ENCODE assay signal across 11 cellular contexts in the genomic region with DNA sequence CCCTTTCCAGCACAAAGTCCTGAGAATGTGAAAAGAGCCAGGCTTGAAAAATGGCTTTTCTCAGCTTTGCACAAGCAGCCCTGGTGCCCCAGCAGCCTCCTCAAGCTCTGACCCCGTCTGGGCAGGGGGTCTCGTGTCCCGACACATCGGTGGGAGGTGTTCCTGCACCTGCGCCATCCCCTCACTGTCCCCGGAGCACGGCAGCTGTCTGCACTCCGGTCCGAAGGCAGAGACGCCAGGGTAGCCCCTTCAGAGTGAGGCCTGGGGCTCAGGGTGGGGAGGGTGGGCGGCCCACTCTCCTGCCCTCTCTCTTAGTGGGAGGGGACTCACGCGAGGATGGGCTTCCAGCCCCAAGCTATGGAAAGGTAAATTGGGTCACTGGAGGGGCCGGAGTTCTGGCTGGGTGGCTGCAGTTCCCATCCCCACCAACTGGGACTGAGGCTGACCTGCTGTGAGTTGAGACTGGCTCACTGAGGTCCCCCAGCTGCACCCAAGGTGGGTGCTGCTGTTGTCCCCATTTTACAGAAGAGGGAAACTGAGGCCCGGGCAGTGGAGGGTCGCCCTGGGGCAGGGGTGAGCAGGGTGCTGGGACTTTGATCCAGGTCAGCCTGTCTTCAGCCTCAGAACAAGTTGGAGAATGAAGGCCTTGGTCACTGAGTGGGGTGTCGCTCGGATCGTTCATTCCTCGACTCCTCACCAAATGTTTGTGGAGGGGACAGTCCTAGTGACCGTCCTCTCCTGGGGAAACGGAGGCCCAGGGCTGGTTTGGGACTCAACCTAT. TPM values are rescaled to one million over a fixed set of nuclear protein-coding genes. Genes with fewer than 3 reads are reported as not detected.
DNase-seq lines count a peak whose midpoint lies in the region; ATAC-seq, FAIRE-seq and TF ChIP-seq lines count a peak whose summit lies in the region.
"Had no signal": no experiment of that assay in that cellular context is flagged by ENCODE, and none has a peak within 500 bp of the region (broad histone marks: within the 10 kb centered on the region; RNA-seq: fewer than 3 reads in every experiment).

No MANE protein-coding gene starts in this region.

- no peak for TF ChIP-seq CTCF in WTC11 (IDR thresholded peaks at IDR 0.05)
- no peak for TF ChIP-seq CTCF in right lobe of liver (IDR thresholded peaks at IDR 0.05)
- no peak for TF ChIP-seq CTCF in suprapubic skin (IDR thresholded peaks at IDR 0.05)
- no peak for TF ChIP-seq CTCF in thyroid gland (IDR thresholded peaks at IDR 0.05)

- H3K27me3 Mint-ChIP-seq in T-helper 2 cell treated with Interferon-gamma antibody and Interleukin-4, amounts not matched to agents 5 μg/mL and 100 μg/mL, for 36 hours (ENCODE audit: low read depth), result peaks cover 29% of the 10 kb centered on the region
- H3K27me3 Mint-ChIP-seq in WTC11 (ENCODE audit: low read depth), result peaks cover 29% of the 10 kb centered on the region

- peak overlapping the region in 2 of 3 donors; percentile 11 to 39 for H3K4me3 ChIP-seq in right lobe of liver
- H3K4me3 ChIP-seq in suprapubic skin, result peak overlapping the region; percentile 47
- no peak overlapping the region for H3K4me3 ChIP-seq in thyroid gland (replicated peaks in 1 of 3)

- H3K27me3 ChIP-seq in right lobe of liver, result peaks cover 0 to 8% of the 10 kb centered on the region in 2 donors
- H3K27me3 ChIP-seq in suprapubic skin, result peaks cover 58% of the 10 kb centered on the region
- peaks cover 9% of the 10 kb centered on the region for H3K27me3 ChIP-seq in thyroid gland

- H3K9me3 Mint-ChIP-seq in T-helper 2 cell treated with Interferon-gamma antibody and Interleukin-4, amounts not matched to agents 5 μg/mL and 100 μg/mL, for 36 hours, result no peaks in the 10 kb centered on the region
- no peaks in the 10 kb centered on the region for H3K9me3 Mint-ChIP-seq in WTC11

- H3K4me1 ChIP-seq in right lobe of liver, result peaks cover 0 to 24% (median 9%) of the 10 kb centered on the region in 4 donors
- peaks cover 35% of the 10 kb centered on the region for H3K4me1 ChIP-seq in suprapubic skin
- H3K4me1 ChIP-seq in thyroid gland, result peaks cover 14 to 35% of the 10 kb centered on the region in 2 donors

- TF ChIP-seq EP300 in suprapubic skin (IDR thresholded peaks at IDR 0.05), result no peak

- ATAC-seq in WTC11, result no peak
- ATAC-seq in right lobe of liver, result no peak

- no peak for FAIRE-seq in RCC 7860 (lab: Jason Lieb, UNC)

- 51% methylated on average over 9 of the region's 22 CpGs for WGBS in right lobe of liver (ENCODE audit: insufficient coverage, low coverage, low lambda C conversion rate, missing lambda C conversion rate)
- 47% methylated on average over 6 of the region's 22 CpGs for WGBS in suprapubic skin
- WGBS in thyroid gland, 2 donors, result 0 to 48% methylated on average over 2 to 17 of the region's 22 CpGs

- H3K27ac ChIP-seq in right lobe of liver, result peak overlapping the region in 2 of 3 donors; percentile 37 to 46
- no peak overlapping the region for H3K27ac ChIP-seq in suprapubic skin
- no peak overlapping the region for H3K27ac ChIP-seq in thyroid gland

- intact Hi-C loops in right lobe of liver (cut with DNase I), result no loop called here
- intact Hi-C loops in thyroid gland (cut with DNase I), result no loop called here

- H3K4me1 Mint-ChIP-seq in T-helper 2 cell treated with Interferon-gamma antibody and Interleukin-4, amounts not matched to agents 5 μg/mL and 100 μg/mL, for 36 hours (ENCODE audit: low read depth), result peaks cover 12% of the 10 kb centered on the region
- H3K4me1 Mint-ChIP-seq in WTC11, result peaks cover 17% of the 10 kb centered on the region

- no peaks in the 10 kb centered on the region for H3K9me3 ChIP-seq in right lobe of liver
- no peaks in the 10 kb centered on the region for H3K9me3 ChIP-seq in suprapubic skin
- H3K9me3 ChIP-seq in thyroid gland, result no peaks in the 10 kb centered on the region
- H3K9me3 ChIP-seq: adrenal gland had no signal

- CTCF ChIA-PET in WTC11 (lab: Charles Lee), result interaction anchor here (0.5 to 3.2 kb wide), 22 partner anchors 12 to 590 kb away, joined by 3 to 16 read pairs (median 5); partner anchors contain the start of genes CIAO3, MAPK8IP3 and UQCC4

- H3K36me3 ChIP-seq in right lobe of liver (no peaks in the 10 kb centered on the region), suprapubic skin (peaks cover 2% of the 10 kb centered on the region), thyroid gland (no peaks in the 10 kb centered on the region)
- H3K36me3 ChIP-seq: adrenal gland had no signal

- H3K36me3 Mint-ChIP-seq in T-helper 2 cell treated with Interferon-gamma antibody and Interleukin-4, amounts not matched to agents 5 μg/mL and 100 μg/mL, for 36 hours (ENCODE audit: low read depth), result no peaks in the 10 kb centered on the region
- no peaks in the 10 kb centered on the region for H3K36me3 Mint-ChIP-seq in WTC11

- no peak overlapping the region for H3K27ac Mint-ChIP-seq in T-helper 2 cell treated with Interferon-gamma antibody and Interleukin-4, amounts not matched to agents 5 μg/mL and 100 μg/mL, for 36 hours
- peak overlapping the region; percentile 72; the same call in 1 of the 2 replicates for H3K27ac Mint-ChIP-seq in WTC11

- TF ChIP-seq POLR2A in right lobe of liver (IDR thresholded peaks at IDR 0.05) (no peak), suprapubic skin (IDR thresholded peaks at IDR 0.05) (no peak), thyroid gland (IDR thresholded peaks at IDR 0.05) (no peak)

- DNase-seq in T-helper 2 cell treated with Interferon-gamma antibody and Interleukin-4, amounts not matched to agents 5 μg/mL and 100 μg/mL, for 36 hours (ENCODE audit: low spot score), result no peak
- DNase-seq in T-helper 2 cell, result no peak
- DNase-seq in WTC11 (ENCODE audit: low spot score), result no peak
- no peak for DNase-seq in right lobe of liver
- no peak for DNase-seq in suprapubic skin (ENCODE audit: low spot score in 2 of 2)
- no peak for DNase-seq in thyroid gland
- DNase-seq in RCC 7860 (ENCODE audit: low spot score), result no peak
- DNase-seq in effector CD4-positive, alpha-beta T cell, result no peak
- DNase-seq: GOT3, NCI-H2171 treated with DMSO at 0.1 percent for 48 hours had no signal

- POLR2A ChIA-PET in WTC11 (lab: Charles Lee), result interaction anchor here (0.5 to 1.6 kb wide), 4 partner anchors 30 to 1137 kb away, joined by 4 to 11 read pairs (median 6); no protein-coding TSS in a partner anchor

- H3K4me3 Mint-ChIP-seq in T-helper 2 cell treated with Interferon-gamma antibody and Interleukin-4, amounts not matched to agents 5 μg/mL and 100 μg/mL, for 36 hours, result peak overlapping the region; percentile 68
- H3K4me3 Mint-ChIP-seq in WTC11, result peak overlapping the region; percentile 76

TF ChIP-seq in WTC11, 78 proteins besides CTCF, POLR2A, EP300 and RAD21:
- TF ChIP-seq, protein P1, sequence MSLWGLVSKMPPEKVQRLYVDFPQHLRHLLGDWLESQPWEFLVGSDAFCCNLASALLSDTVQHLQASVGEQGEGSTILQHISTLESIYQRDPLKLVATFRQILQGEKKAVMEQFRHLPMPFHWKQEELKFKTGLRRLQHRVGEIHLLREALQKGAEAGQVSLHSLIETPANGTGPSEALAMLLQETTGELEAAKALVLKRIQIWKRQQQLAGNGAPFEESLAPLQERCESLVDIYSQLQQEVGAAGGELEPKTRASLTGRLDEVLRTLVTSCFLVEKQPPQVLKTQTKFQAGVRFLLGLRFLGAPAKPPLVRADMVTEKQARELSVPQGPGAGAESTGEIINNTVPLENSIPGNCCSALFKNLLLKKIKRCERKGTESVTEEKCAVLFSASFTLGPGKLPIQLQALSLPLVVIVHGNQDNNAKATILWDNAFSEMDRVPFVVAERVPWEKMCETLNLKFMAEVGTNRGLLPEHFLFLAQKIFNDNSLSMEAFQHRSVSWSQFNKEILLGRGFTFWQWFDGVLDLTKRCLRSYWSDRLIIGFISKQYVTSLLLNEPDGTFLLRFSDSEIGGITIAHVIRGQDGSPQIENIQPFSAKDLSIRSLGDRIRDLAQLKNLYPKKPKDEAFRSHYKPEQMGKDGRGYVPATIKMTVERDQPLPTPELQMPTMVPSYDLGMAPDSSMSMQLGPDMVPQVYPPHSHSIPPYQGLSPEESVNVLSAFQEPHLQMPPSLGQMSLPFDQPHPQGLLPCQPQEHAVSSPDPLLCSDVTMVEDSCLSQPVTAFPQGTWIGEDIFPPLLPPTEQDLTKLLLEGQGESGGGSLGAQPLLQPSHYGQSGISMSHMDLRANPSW (CRISPR knock-in tag; conservative IDR thresholded peaks at IDR 0.05; ENCODE audit: low read depth), result no peak
- TF ChIP-seq ZNF423 (CRISPR knock-in tag; IDR thresholded peaks at IDR 0.05), result 0 out of 2 replicates have a peak, but pooled peaks have one; percentile 24

RNA-seq across cellular contexts. Expression of gene BAIAP3, which starts 2.3 kb away (rescaled TPM):
- 15.2 to 18.8 TPM (median 16.5 TPM) in 3 replicates for total RNA-seq in WTC11 (2021)
- total RNA-seq in right lobe of liver, result 1 to 10 TPM; 5.4 to 7.6 (median 5.8) TPM
- total RNA-seq in suprapubic skin, result 1 to 10 TPM in 3 of 4 donors, under 1 TPM in 1; 0.87 to 6.2 (median 2.5) TPM
- total RNA-seq in thyroid gland, result 1 to 10 TPM in 2 of 4 donors, under 1 TPM in 2; 0.45 to 3.0 (median 1.6) TPM

RNA-seq across cellular contexts. Expression of gene TSR3, which starts 20.6 kb away (rescaled TPM):
- 63.0 to 66.3 TPM (median 66.2 TPM) in 3 replicates for total RNA-seq in WTC11 (2021)
- total RNA-seq in right lobe of liver, result 10 to 100 TPM; 20.7 to 66.5 (median 24.5) TPM
- total RNA-seq in suprapubic skin, result 10 to 100 TPM; 48.5 to 70.2 (median 62.1) TPM
- 100 to 1,000 TPM in 2 of 4 donors, 10 to 100 TPM in 2; 84.1 to 107 (median 96.7) TPM for total RNA-seq in thyroid gland

RNA-seq across cellular contexts. Expression of gene GNPTG, which starts 20.6 kb away (rescaled TPM):
- 31.1 to 39.1 TPM (median 35.9 TPM) in 3 replicates for total RNA-seq in WTC11 (2021)
- total RNA-seq in right lobe of liver, result 10 to 100 TPM; 44.3 to 72.8 (median 63.0) TPM
- 10 to 100 TPM; 53.7 to 84.0 (median 69.5) TPM for total RNA-seq in suprapubic skin
- 100 to 1,000 TPM in 1 of 4 donors, 10 to 100 TPM in 3; 53.6 to 121 (median 70.0) TPM for total RNA-seq in thyroid gland

RNA-seq across cellular contexts. Expression of gene UBE2I, which starts 21.7 kb away (rescaled TPM):
- 211 to 229 TPM (median 222 TPM) in 3 replicates for total RNA-seq in WTC11 (2021)
- total RNA-seq in right lobe of liver, result 10 to 100 TPM; 25.0 to 48.0 (median 39.3) TPM
- total RNA-seq in suprapubic skin, result 100 to 1,000 TPM in 3 of 4 donors, 10 to 100 TPM in 1; 72.0 to 165 (median 107) TPM
- total RNA-seq in thyroid gland, result 100 to 1,000 TPM in 1 of 4 donors, 10 to 100 TPM in 3; 43.4 to 107 (median 79.6) TPM

Comparison
In these comparisons a context has a peak if more than half of its experiments do, and no peak if none do; other contexts are left out.
1. H3K27ac ChIP-seq: peak in right lobe of liver (2 of 3); none in suprapubic skin (single experiment) and thyroid gland (0 of 3).
2. H3K4me3 ChIP-seq: peak in right lobe of liver (2 of 3) and suprapubic skin (single experiment); none in thyroid gland (0 of 3).